In genomic region chr14:69483765-69484443, GRCh38 we compare ENCODE assay signal across 8 cellular contexts. TPM values are rescaled to one million over a fixed set of nuclear protein-coding genes. Genes with fewer than 3 reads are reported as not detected.
A peak's percentile ranks its signal among the peaks of the same experiment; 100 is the strongest.
DNase-seq lines count a peak whose midpoint lies in the region; ATAC-seq and TF ChIP-seq lines count a peak whose summit lies in the region.

No MANE protein-coding gene starts in this region.

- no peaks in the 10 kb centered on the region for H4K20me1 ChIP-seq in PC-9 (ENCODE audit: insufficient read depth)

- H3K36me3 ChIP-seq in PC-9 (ENCODE audit: low read depth): no peaks in the 10 kb centered on the region
- H3K36me3 ChIP-seq in trophoblast cell (ENCODE audit: control insufficient read depth in 1 of 2, insufficient read depth in 2 of 2, low read length in 2 of 2): no peaks in the 10 kb centered on the region

- H3F3A ChIP-seq in PC-9 (ENCODE audit: insufficient read depth, low read depth): no peaks in the 10 kb centered on the region

- no peak overlapping the region for H3K4ac ChIP-seq in trophoblast cell (ENCODE audit: low read depth, low read length)

- H4K12ac ChIP-seq in trophoblast cell (ENCODE audit: low read depth, low read length): no peak overlapping the region

- no peak overlapping the region for H3K14ac ChIP-seq in trophoblast cell (ENCODE audit: low read length)

- no peak overlapping the region for H2AK5ac ChIP-seq in trophoblast cell (ENCODE audit: low read length)

- no peaks in the 10 kb centered on the region for H3K36me3 Mint-ChIP-seq in activated T-cell treated with anti-CD3 and anti-CD28 coated beads, Interleukin-2, amount 50 U/mL, for 24 hours (ENCODE audit: low read depth)

- H2BK5ac ChIP-seq in trophoblast cell (ENCODE audit: low read depth, low read length, poor library complexity): no peak overlapping the region

- ATAC-seq in Right ventricle myocardium superior (ENCODE audit: poor library complexity) (peak; percentile 80), GM19328 (IDR thresholded peaks at IDR 0.05; ENCODE audit: unreplicated experiment) (no peak), GM18511 (IDR thresholded peaks at IDR 0.05; ENCODE audit: unreplicated experiment) (no peak)

- H3K27ac ChIP-seq in PC-9 (no peak overlapping the region), trophoblast cell (ENCODE audit: low read depth, low read length) (no peak overlapping the region)

- H3K4me1 ChIP-seq in PC-9 (replicated peaks; ENCODE audit: insufficient read depth) (no peaks in the 10 kb centered on the region), trophoblast cell (ENCODE audit: control insufficient read depth in 1 of 2, insufficient read depth in 2 of 2, low read length in 2 of 2) (peaks cover 9 to 13% of the 10 kb centered on the region in 2 experiments)

- BruUV-seq in PC-9 (replicated peaks; lab: Mats Ljungman, UMichigan): no TSS peak

- H3K4me2 ChIP-seq in PC-9: peak overlapping the region; percentile 81
- peak overlapping the region; percentile 58 for H3K4me2 ChIP-seq in trophoblast cell (ENCODE audit: low read length)

- no peak overlapping the region for H2BK12ac ChIP-seq in trophoblast cell (ENCODE audit: low read length)

- intact Hi-C loops in PC-9 (cut with micrococcal nuclease; ENCODE audit: unreplicated experiment) (no loop called here), Right ventricle myocardium superior (cut with DNase I) (no loop called here)

- no peak overlapping the region for H3K4me3 Mint-ChIP-seq in activated T-cell treated with anti-CD3 and anti-CD28 coated beads, Interleukin-2, amount 50 U/mL, for 24 hours

- H3K23ac ChIP-seq in trophoblast cell (ENCODE audit: low read length): no peak overlapping the region

- no peaks in the 10 kb centered on the region for H3K9me2 ChIP-seq in PC-9 (ENCODE audit: insufficient read depth)

- no peaks in the 10 kb centered on the region for H3K79me1 ChIP-seq in trophoblast cell (ENCODE audit: low read length)

- H3K4me3 ChIP-seq in PC-9: peak overlapping the region; percentile 54
- peak overlapping the region; percentile 19 for H3K4me3 ChIP-seq in trophoblast cell (ENCODE audit: low read depth, low read length)

- H4K91ac ChIP-seq in trophoblast cell (ENCODE audit: low read depth, low read length): no peak overlapping the region

- peaks cover 4% of the 10 kb centered on the region for H3K4me1 Mint-ChIP-seq in activated T-cell treated with anti-CD3 and anti-CD28 coated beads, Interleukin-2, amount 50 U/mL, for 24 hours (ENCODE audit: low read depth)

- no peak overlapping the region for H3K9ac ChIP-seq in trophoblast cell (ENCODE audit: low read length)

- no CpG with 5 or more reads among the region's 54 CpGs for WGBS in trophoblast cell (ENCODE audit: extremely low coverage, insufficient coverage, insufficient read length)

- H2BK120ac ChIP-seq in trophoblast cell (ENCODE audit: insufficient read depth, low read length, poor library complexity): no peak overlapping the region

- TF ChIP-seq CTCF in PC-9 (conservative IDR thresholded peaks at IDR 0.05): no peak

- no peaks in the 10 kb centered on the region for H3K9me3 Mint-ChIP-seq in activated T-cell treated with anti-CD3 and anti-CD28 coated beads, Interleukin-2, amount 50 U/mL, for 24 hours

- CTCF ChIA-PET in PC-9 (lab: Charles Lee): interaction anchor here (0.6 to 0.7 kb wide), 2 partner anchors 61 to 293 kb away, joined by 3 to 4 read pairs; partner anchors contain the start of gene EXD2

- POLR2A ChIA-PET in PC-9 (lab: Charles Lee; ENCODE audit: unreplicated experiment): interaction anchor here (0.5 to 0.6 kb wide), 3 partner anchors 88 to 665 kb away, joined by 3 read pairs; no protein-coding TSS in a partner anchor

- H3K27me3 ChIP-seq in PC-9 (ENCODE audit: insufficient read depth, low read depth) (peaks cover 35% of the 10 kb centered on the region), trophoblast cell (ENCODE audit: insufficient read depth, low read length) (peaks cover 38% of the 10 kb centered on the region)

- H2AFZ ChIP-seq in PC-9 (peak overlapping the region; percentile 69), trophoblast cell (ENCODE audit: insufficient read depth, low read length, poor library complexity) (no peak overlapping the region)

- no peak overlapping the region for H3K27ac Mint-ChIP-seq in activated T-cell treated with anti-CD3 and anti-CD28 coated beads, Interleukin-2, amount 50 U/mL, for 24 hours

- H4K8ac ChIP-seq in trophoblast cell (ENCODE audit: low read depth, low read length): no peak overlapping the region

- H3K18ac ChIP-seq in trophoblast cell (ENCODE audit: low read length): no peak overlapping the region

- DNase-seq in DMS79 (lab: John Stamatoyannopoulos, UW) (peak; percentile 52), PC-9 (peak in 1 of 2 experiments; percentile 36), Right ventricle myocardium superior (peak; percentile 56), trophoblast cell (peak in 1 of 2 donors; percentile 26), ureter (ENCODE audit: low spot score) (no peak)
- no peak for DNase-seq in activated T-cell treated with anti-CD3 and anti-CD28 coated beads, Interleukin-2, amount 50 U/mL, for 24 hours

- H3K9me3 ChIP-seq in PC-9 (ENCODE audit: insufficient read depth, low read depth) (no peaks in the 10 kb centered on the region), trophoblast cell (ENCODE audit: insufficient read depth, low read depth, low read length) (peaks cover 3% of the 10 kb centered on the region)

- peaks cover 56% of the 10 kb centered on the region for H3K27me3 Mint-ChIP-seq in activated T-cell treated with anti-CD3 and anti-CD28 coated beads, Interleukin-2, amount 50 U/mL, for 24 hours

- H3K79me2 ChIP-seq in PC-9 (ENCODE audit: low read depth) (no peaks in the 10 kb centered on the region), trophoblast cell (ENCODE audit: control insufficient read depth, insufficient read depth, low read length, poor library complexity) (no peaks in the 10 kb centered on the region)

RNA-seq across cellular contexts. Expression of gene PLEKHD1, which starts 0.6 kb away (rescaled TPM):
- total RNA-seq in PC-9 (2021) (0.60 and 0.65 TPM in 2 replicates), Right ventricle myocardium superior (0.22 TPM), ureter (0.10 TPM)
- polyA plus RNA-seq in trophoblast cell (2013): 0.10 and 0.11 TPM in 2 replicates

Comparison
In these comparisons a context has a peak if more than half of its experiments do, and no peak if none do; other contexts are left out.
1. DNase-seq: peak in DMS79 (single experiment) and Right ventricle myocardium superior (single experiment); none in ureter (single experiment) and activated T-cell treated with anti-CD3 and anti-CD28 coated beads, Interleukin-2, amount 50 U/mL, for 24 hours (single experiment).